ENCODE assay signal across 40 cellular contexts in the genomic region with DNA sequence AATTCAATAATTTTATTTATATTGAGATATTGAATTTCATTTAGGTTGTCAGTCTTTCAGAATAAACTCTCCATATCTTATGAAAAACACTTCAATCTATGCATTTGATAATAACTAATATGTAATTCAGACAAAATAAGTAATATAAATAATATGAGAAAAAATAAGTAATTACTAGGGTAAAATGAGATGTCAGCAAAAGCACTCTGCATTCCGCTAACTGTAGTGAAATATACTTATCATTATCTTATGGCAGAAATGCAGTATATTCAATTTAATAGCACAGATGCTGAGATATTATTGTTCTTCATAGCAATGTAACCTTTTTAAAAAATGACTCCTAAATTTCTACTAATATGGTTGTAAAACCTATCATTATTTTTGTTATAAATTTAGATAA.
"Had no signal": no experiment of that assay in that cellular context is flagged by ENCODE, and none has a peak within 500 bp of the region (broad histone marks: within the 10 kb centered on the region; RNA-seq: fewer than 3 reads in every experiment).

No MANE protein-coding gene starts in this region.

- H3K9me3 ChIP-seq: adrenal gland, ascending aorta, body of pancreas, breast epithelium had no signal

- ATAC-seq: activated naive CD4-positive, alpha-beta T cell treated with anti-CD3 and anti-CD28 coated beads, Interleukin-2, amount 50 U/mL, for 72 hours; activated naive CD8-positive, alpha-beta T cell treated with anti-CD3 and anti-CD28 coated beads, Interleukin-2, amount 50 U/mL, for 24 hours; activated T-cell treated with anti-CD3 and anti-CD28 coated beads, Interleukin-2, amount 50 U/mL, for 4 hours; activated T-cell treated with anti-CD3 and anti-CD28 coated beads, Interleukin-2, amount 50 U/mL, for 72 hours; activated T-helper 17 cell treated with anti-CD3 and anti-CD28 coated beads, Interleukin-2, amount 50 U/mL, for 72 hours; body of pancreas had no signal

- H3K4me3 Mint-ChIP-seq: activated naive CD4-positive, alpha-beta T cell treated with anti-CD3 and anti-CD28 coated beads for 36 hours; activated naive CD4-positive, alpha-beta T cell treated with anti-CD3 and anti-CD28 coated beads, Interleukin-2, amount 10 ng/mL, durations not matched to agents 7 days and 5 days; activated naive CD4-positive, alpha-beta T cell treated with anti-CD3 and anti-CD28 coated beads, Interleukin-2, amount 50 U/mL, for 24 hours; activated naive CD8-positive, alpha-beta T cell; activated naive CD8-positive, alpha-beta T cell treated with anti-CD3 and anti-CD28 coated beads for 36 hours; activated naive CD8-positive, alpha-beta T cell treated with anti-CD3 and anti-CD28 coated beads, Interleukin-2, amount 10 ng/mL, durations not matched to agents 7 days and 5 days; activated naive CD8-positive, alpha-beta T cell treated with anti-CD3 and anti-CD28 coated beads, Interleukin-2, amount 50 U/mL, for 24 hours; activated T-cell treated with anti-CD3 and anti-CD28 coated beads, Interleukin-2, amount 50 U/mL, for 24 hours; activated T-cell treated with anti-CD3 and anti-CD28 coated beads, Interleukin-2, amount 50 U/mL, for 4 hours; activated T-cell treated with anti-CD3 and anti-CD28 coated beads, Interleukin-2, amount 50 U/mL, for 72 hours; activated T-helper 1 cell treated with anti-CD3 and anti-CD28 coated beads, Interleukin-12 subunit alpha, Interleukin-12 subunit beta, Interleukin-2, Interleukin-4 antibody, amounts not matched to agents 30 ng/mL and 10 ng/mL and 1 ng/mL, durations not matched to agents 14 hours and 24 hours and 36 hours; activated T-helper 17 cell treated with anti-CD3 and anti-CD28 coated beads, Interleukin-2, amount 50 U/mL, for 72 hours; brain; central memory CD8-positive, alpha-beta T cell had no signal

- H3K27ac Mint-ChIP-seq: activated naive CD4-positive, alpha-beta T cell treated with anti-CD3 and anti-CD28 coated beads for 36 hours; activated naive CD4-positive, alpha-beta T cell treated with anti-CD3 and anti-CD28 coated beads, Interleukin-2, amount 10 ng/mL, durations not matched to agents 7 days and 5 days; activated naive CD4-positive, alpha-beta T cell treated with anti-CD3 and anti-CD28 coated beads, Interleukin-2, amount 50 U/mL, for 24 hours; activated naive CD4-positive, alpha-beta T cell treated with anti-CD3 and anti-CD28 coated beads, Interleukin-2, amount 50 U/mL, for 72 hours; activated naive CD8-positive, alpha-beta T cell; activated naive CD8-positive, alpha-beta T cell treated with anti-CD3 and anti-CD28 coated beads for 36 hours; activated naive CD8-positive, alpha-beta T cell treated with anti-CD3 and anti-CD28 coated beads, Interleukin-2, amount 10 ng/mL, durations not matched to agents 7 days and 5 days; activated naive CD8-positive, alpha-beta T cell treated with anti-CD3 and anti-CD28 coated beads, Interleukin-2, amount 50 U/mL, for 24 hours; activated T-cell treated with anti-CD3 and anti-CD28 coated beads, Interleukin-2, amount 50 U/mL, for 24 hours; activated T-cell treated with anti-CD3 and anti-CD28 coated beads, Interleukin-2, amount 50 U/mL, for 72 hours; activated T-helper 1 cell treated with anti-CD3 and anti-CD28 coated beads, Interleukin-12 subunit alpha, Interleukin-12 subunit beta, Interleukin-2, Interleukin-4 antibody, amounts not matched to agents 30 ng/mL and 10 ng/mL and 1 ng/mL, durations not matched to agents 14 hours and 24 hours and 36 hours; activated T-helper 17 cell treated with anti-CD3 and anti-CD28 coated beads, Interleukin-2, amount 50 U/mL, for 72 hours; activated T-helper 2 cell treated with anti-CD3 and anti-CD28 coated beads, Interferon-gamma antibody, Interleukin-2, Interleukin-4, amounts not matched to agents 10 μg/mL and 5 μg/mL and 100 μg/mL, durations not matched to agents 14 hours and 24 hours and 36 hours; brain had no signal

- FAIRE-seq: astrocyte, bronchial epithelial cell had no signal

- H3K36me3 Mint-ChIP-seq: activated naive CD4-positive, alpha-beta T cell treated with anti-CD3 and anti-CD28 coated beads, Interleukin-2, amount 10 ng/mL, durations not matched to agents 7 days and 5 days; activated naive CD4-positive, alpha-beta T cell treated with anti-CD3 and anti-CD28 coated beads, Interleukin-2, amount 50 U/mL, for 24 hours; activated naive CD4-positive, alpha-beta T cell treated with anti-CD3 and anti-CD28 coated beads, Interleukin-2, amount 50 U/mL, for 72 hours; activated naive CD8-positive, alpha-beta T cell; activated naive CD8-positive, alpha-beta T cell treated with anti-CD3 and anti-CD28 coated beads for 36 hours; activated naive CD8-positive, alpha-beta T cell treated with anti-CD3 and anti-CD28 coated beads, Interleukin-2, amount 10 ng/mL, durations not matched to agents 7 days and 5 days; brain had no signal

- H3K4me1 Mint-ChIP-seq: activated naive CD4-positive, alpha-beta T cell treated with anti-CD3 and anti-CD28 coated beads, Interleukin-2, amount 10 ng/mL, durations not matched to agents 7 days and 5 days; activated naive CD4-positive, alpha-beta T cell treated with anti-CD3 and anti-CD28 coated beads, Interleukin-2, amount 50 U/mL, for 24 hours; activated naive CD8-positive, alpha-beta T cell treated with anti-CD3 and anti-CD28 coated beads for 36 hours; activated naive CD8-positive, alpha-beta T cell treated with anti-CD3 and anti-CD28 coated beads, Interleukin-2, amount 10 ng/mL, durations not matched to agents 7 days and 5 days; activated naive CD8-positive, alpha-beta T cell treated with anti-CD3 and anti-CD28 coated beads, Interleukin-2, amount 50 U/mL, for 24 hours; activated T-helper 17 cell treated with anti-CD3 and anti-CD28 coated beads, Interleukin-2, amount 50 U/mL, for 72 hours; central memory CD8-positive, alpha-beta T cell had no signal

- H3K27me3 Mint-ChIP-seq: activated naive CD4-positive, alpha-beta T cell treated with anti-CD3 and anti-CD28 coated beads, Interleukin-2, amount 10 ng/mL, durations not matched to agents 7 days and 5 days; activated naive CD4-positive, alpha-beta T cell treated with anti-CD3 and anti-CD28 coated beads, Interleukin-2, amount 50 U/mL, for 24 hours; activated naive CD8-positive, alpha-beta T cell; activated naive CD8-positive, alpha-beta T cell treated with anti-CD3 and anti-CD28 coated beads for 36 hours; activated naive CD8-positive, alpha-beta T cell treated with anti-CD3 and anti-CD28 coated beads, Interleukin-2, amount 10 ng/mL, durations not matched to agents 7 days and 5 days; activated naive CD8-positive, alpha-beta T cell treated with anti-CD3 and anti-CD28 coated beads, Interleukin-2, amount 50 U/mL, for 24 hours; activated T-cell treated with anti-CD3 and anti-CD28 coated beads, Interleukin-2, amount 50 U/mL, for 24 hours; activated T-helper 17 cell treated with anti-CD3 and anti-CD28 coated beads, Interleukin-2, amount 50 U/mL, for 72 hours; brain; central memory CD8-positive, alpha-beta T cell had no signal

- H3K9me3 Mint-ChIP-seq: activated naive CD4-positive, alpha-beta T cell treated with anti-CD3 and anti-CD28 coated beads for 36 hours; activated naive CD4-positive, alpha-beta T cell treated with anti-CD3 and anti-CD28 coated beads, Interleukin-2, amount 50 U/mL, for 24 hours; activated T-helper 1 cell treated with anti-CD3 and anti-CD28 coated beads, Interleukin-12 subunit alpha, Interleukin-12 subunit beta, Interleukin-2, Interleukin-4 antibody, amounts not matched to agents 30 ng/mL and 10 ng/mL and 1 ng/mL, durations not matched to agents 14 hours and 24 hours and 36 hours; brain had no signal

- H3K4me3 ChIP-seq: adrenal gland, ascending aorta, body of pancreas, breast epithelium, cardiac muscle cell had no signal

- H3K27me3 ChIP-seq: adrenal gland, ascending aorta, body of pancreas, brain microvascular endothelial cell, breast epithelium, cardiac muscle cell had no signal

- H3K4me1 ChIP-seq: adrenal gland, ascending aorta, body of pancreas, breast epithelium had no signal

- DNase-seq: activated effector memory CD4-positive, alpha-beta T cell treated with anti-CD3 and anti-CD28 coated beads, Interleukin-2, amount 50 U/mL, for 16 hours; activated effector memory CD4-positive, alpha-beta T cell treated with Interleukin-2 at 50 U/mL for 16 hours; activated gamma-delta T cell; activated gamma-delta T cell treated with Interleukin-2 at 50 U/mL for 16 hours; activated naive CD4-positive, alpha-beta T cell; activated naive CD4-positive, alpha-beta T cell treated with anti-CD3 and anti-CD28 coated beads for 36 hours; activated naive CD4-positive, alpha-beta T cell treated with anti-CD3 and anti-CD28 coated beads, Interleukin-2, amount 10 ng/mL, durations not matched to agents 7 days and 5 days; activated naive CD4-positive, alpha-beta T cell treated with anti-CD3 and anti-CD28 coated beads, Interleukin-2, amount 50 U/mL, for 16 hours; activated naive CD4-positive, alpha-beta T cell treated with Interleukin-2 at 50 U/mL for 16 hours; activated naive CD8-positive, alpha-beta T cell treated with anti-CD3 and anti-CD28 coated beads for 36 hours; activated naive CD8-positive, alpha-beta T cell treated with anti-CD3 and anti-CD28 coated beads, Interleukin-2, amount 10 ng/mL, durations not matched to agents 7 days and 5 days; activated naive CD8-positive, alpha-beta T cell treated with anti-CD3 and anti-CD28 coated beads, Interleukin-2, amount 50 U/mL, for 24 hours; activated T-cell treated with anti-CD3 and anti-CD28 coated beads, Interleukin-2, amount 50 U/mL, for 1 hour; activated T-cell treated with anti-CD3 and anti-CD28 coated beads, Interleukin-2, amount 50 U/mL, for 24 hours; activated T-cell treated with anti-CD3 and anti-CD28 coated beads, Interleukin-2, amount 50 U/mL, for 4 hours; activated T-cell treated with anti-CD3 and anti-CD28 coated beads, Interleukin-2, amount 50 U/mL, for 48 hours; activated T-cell treated with anti-CD3 and anti-CD28 coated beads, Interleukin-2, amount 50 U/mL, for 72 hours; adrenal gland; amniotic stem cell; amygdala; anterior cingulate cortex; aorta; body of pancreas; brain microvascular endothelial cell; caudate nucleus; central memory CD4-positive, alpha-beta T cell; cerebellar nuclear complex had no signal

- H3K27ac ChIP-seq: adrenal gland, ascending aorta, body of pancreas, brain microvascular endothelial cell, breast epithelium, cardiac muscle cell had no signal

- H3K36me3 ChIP-seq: adrenal gland, ascending aorta, brain microvascular endothelial cell, breast epithelium, cardiac muscle cell had no signal
